25 cellular contexts compared by ENCODE assay signal in genomic region chr22:49192857-49193250, GRCh38.
DNase-seq lines count a peak whose midpoint lies in the region; ATAC-seq, FAIRE-seq and TF ChIP-seq lines count a peak whose summit lies in the region.
"Had no signal": no experiment of that assay in that cellular context is flagged by ENCODE, and none has a peak within 500 bp of the region (broad histone marks: within the 10 kb centered on the region; RNA-seq: fewer than 3 reads in every experiment).

No MANE protein-coding gene starts in this region.

- H2AFZ ChIP-seq in HepG2 (ENCODE audit: low read length): no peak overlapping the region
- H2AFZ ChIP-seq: GM23338 had no signal

- BruUV-seq in HepG2 (replicated peaks; lab: Mats Ljungman, UMichigan): no TSS peak

- H3K9me3 Mint-ChIP-seq in CD14-positive monocyte: peaks cover 0 to 6% (median 5%) of the 10 kb centered on the region in 7 donors

- H3K27ac ChIP-seq in liver (ENCODE audit: low read depth in 1 of 2, low read length in 2 of 2) (peak overlapping the region; percentile 55 to 57), HepG2 (ENCODE audit: extremely low read length, insufficient read depth, low read length) (no peak overlapping the region), right lobe of liver (no peak overlapping the region), upper lobe of right lung (no peak overlapping the region)
- H3K27ac ChIP-seq: A549; BLaER1 treated with 17β-estradiol and CSF1 and Interleukin-3, amounts not matched to agents 10 nM and 100 nM had no signal

- H3K4me3 Mint-ChIP-seq in CD14-positive monocyte: no peak overlapping the region
- H3K4me3 Mint-ChIP-seq: CD4-positive, alpha-beta memory T cell; GM23338; H9 had no signal

- no peaks in the 10 kb centered on the region for H3K9me3 ChIP-seq in liver (ENCODE audit: control insufficient read depth in 4 of 4, low read length in 3 of 4)
- H3K9me3 ChIP-seq in HepG2 (ENCODE audit: low read length): peaks cover 6% of the 10 kb centered on the region; the same call in 1 of the 2 replicates
- H3K9me3 ChIP-seq in right lobe of liver: no peaks in the 10 kb centered on the region
- H3K9me3 ChIP-seq in upper lobe of right lung: no peaks in the 10 kb centered on the region
- H3K9me3 ChIP-seq: BE2C had no signal

- intact Hi-C loops in left ventricle myocardium superior (cut with micrococcal nuclease) (no loop called here), Right ventricle myocardium inferior (cut with DNase I) (no loop called here), HepG2 (cut with micrococcal nuclease; ENCODE audit: unreplicated experiment) (no loop called here), right lobe of liver (cut with DNase I) (no loop called here), upper lobe of right lung (cut with DNase I) (no loop called here), CD14-positive monocyte (cut with micrococcal nuclease) (no loop called here)

- peaks cover 2 to 21% (median 16%) of the 10 kb centered on the region in 4 donors for H3K4me1 ChIP-seq in liver (ENCODE audit: control insufficient read depth in 4 of 4, insufficient read depth in 4 of 4, low read length in 3 of 4)
- H3K4me1 ChIP-seq in HepG2 (ENCODE audit: insufficient read depth, low read length): no peaks in the 10 kb centered on the region
- peaks cover 0 to 9% (median 3%) of the 10 kb centered on the region in 4 donors for H3K4me1 ChIP-seq in right lobe of liver
- H3K4me1 ChIP-seq in upper lobe of right lung: no peaks in the 10 kb centered on the region
- H3K4me1 ChIP-seq: A549; BE2C; BLaER1 treated with 17β-estradiol and CSF1 and Interleukin-3, amounts not matched to agents 10 nM and 100 nM had no signal

- H3K4me3 ChIP-seq in liver (ENCODE audit: low read depth in 1 of 3, low read length in 3 of 3) (no peak overlapping the region), HepG2 (replicated peaks in 1 of 3; ENCODE audit: insufficient read depth in 1 of 3, low read depth in 2 of 3, low read length in 3 of 3) (no peak overlapping the region), right lobe of liver (no peak overlapping the region), upper lobe of right lung (no peak overlapping the region)
- H3K4me3 ChIP-seq: A549; BLaER1 treated with 17β-estradiol and CSF1 and Interleukin-3, amounts not matched to agents 10 nM and 100 nM; GM23338 had no signal

- TF ChIP-seq EP300 in HepG2 (IDR thresholded peaks at IDR 0.05; ENCODE audit: low read depth in 2 of 2, low read length in 2 of 2): no peak
- TF ChIP-seq EP300 in HepG2 (CRISPR knock-in tag; IDR thresholded peaks at IDR 0.05; ENCODE audit: borderline replicate concordance): no peak

- H3K79me2 ChIP-seq in HepG2 (ENCODE audit: insufficient read depth, low read length): no peaks in the 10 kb centered on the region

- ATAC-seq in left ventricle myocardium superior (peak; percentile 29), Right ventricle myocardium inferior (no peak), HepG2 (no peak), right lobe of liver (no peak), upper lobe of right lung (no peak)
- ATAC-seq: A549, GM23338, HCT116 had no signal

- TF ChIP-seq POLR2A in HepG2 (IDR thresholded peaks at IDR 0.05; ENCODE audit: insufficient read depth in 1 of 2, low read depth in 2 of 2, low read length in 2 of 2): no peak
- TF ChIP-seq POLR2A in right lobe of liver (IDR thresholded peaks at IDR 0.05): no peak

- no peak for FAIRE-seq in HepG2 (lab: Jason Lieb, UNC)
- FAIRE-seq: A549, GM12891, GM18507 had no signal

- peaks cover 10 to 18% (median 12%) of the 10 kb centered on the region in 3 donors for H3K27me3 Mint-ChIP-seq in CD14-positive monocyte (ENCODE audit: low read depth in 3 of 3)

- no peaks in the 10 kb centered on the region for H3K36me3 Mint-ChIP-seq in CD14-positive monocyte
- H3K36me3 Mint-ChIP-seq: CD4-positive, alpha-beta memory T cell had no signal

- H3K9ac ChIP-seq in liver (ENCODE audit: low read depth in 1 of 2, low read length in 2 of 2) (no peak overlapping the region), HepG2 (ENCODE audit: insufficient read depth, low read depth, low read length) (no peak overlapping the region)
- H3K9ac ChIP-seq: BLaER1 treated with 17β-estradiol and CSF1 and Interleukin-3, amounts not matched to agents 10 nM and 100 nM had no signal

- H3K4me2 ChIP-seq in HepG2 (ENCODE audit: low read depth, low read length): no peak overlapping the region
- H3K4me2 ChIP-seq: A549; BLaER1 treated with 17β-estradiol and CSF1 and Interleukin-3, amounts not matched to agents 10 nM and 100 nM; GM23338 had no signal

- TF ChIP-seq CTCF in liver (IDR thresholded peaks at IDR 0.05; ENCODE audit: low read depth, low read length, missing input control) (no peak), HepG2 (CRISPR knock-in tag; IDR thresholded peaks at IDR 0.05) (no peak), right lobe of liver (IDR thresholded peaks at IDR 0.05) (no peak), upper lobe of right lung (IDR thresholded peaks at IDR 0.05) (no peak), CD14-positive monocyte (IDR thresholded peaks at IDR 0.05) (no peak)

- H3K36me3 ChIP-seq in liver (ENCODE audit: control insufficient read depth in 4 of 4, insufficient read depth in 3 of 4, low read depth in 1 of 4, low read length in 3 of 4) (no peaks in the 10 kb centered on the region), HepG2 (replicated peaks in 1 of 2; ENCODE audit: control insufficient read depth in 1 of 2, insufficient read depth in 2 of 2, low read length in 2 of 2) (no peaks in the 10 kb centered on the region), right lobe of liver (no peaks in the 10 kb centered on the region), upper lobe of right lung (no peaks in the 10 kb centered on the region)
- H3K36me3 ChIP-seq: BE2C; BLaER1 treated with 17β-estradiol and CSF1 and Interleukin-3, amounts not matched to agents 10 nM and 100 nM had no signal

- no peaks in the 10 kb centered on the region for H3K27me3 ChIP-seq in liver (ENCODE audit: control insufficient read depth in 4 of 4, insufficient read depth in 4 of 4, low read length in 3 of 4)
- peaks cover 5 to 53% of the 10 kb centered on the region in 2 experiments for H3K27me3 ChIP-seq in HepG2 (ENCODE audit: control insufficient read depth in 1 of 2, insufficient read depth in 2 of 2, low read length in 2 of 2)
- H3K27me3 ChIP-seq in right lobe of liver: no peaks in the 10 kb centered on the region
- no peaks in the 10 kb centered on the region for H3K27me3 ChIP-seq in upper lobe of right lung
- H3K27me3 ChIP-seq: BE2C had no signal

- in situ Hi-C loops in HepG2 (cut with HindIII; ENCODE audit: extremely low pct_ligation_motif_present, low pct_unique_long_range_greater_than_20kb): no loop called here

- H4K20me1 ChIP-seq in HepG2 (ENCODE audit: insufficient read depth, low read length): peaks cover 3% of the 10 kb centered on the region; the same call in 1 of the 2 replicates

- POLR2A ChIA-PET in HepG2 (lab: Yijun Ruan, JAX): no interaction called here

- H3K27ac Mint-ChIP-seq in CD14-positive monocyte: peak overlapping the region in 1 of 7 donors; percentile 13
- H3K27ac Mint-ChIP-seq: CD4-positive, alpha-beta memory T cell; GM23338 had no signal

- WGBS in liver: 76% methylated on average over 8 of the region's 8 CpGs
- 21% methylated on average over 8 of the region's 8 CpGs for WGBS in HepG2 (ENCODE audit: low lambda C conversion rate)
- 60% methylated on average over 7 of the region's 8 CpGs for whole genome bisulfite sequencing in right lobe of liver (ENCODE audit: insufficient coverage, low coverage, low lambda C conversion rate, missing lambda C conversion rate)

- H3K4me1 Mint-ChIP-seq in CD14-positive monocyte: no peaks in the 10 kb centered on the region

- DNase-seq in left ventricle myocardium superior: no peak
- DNase-seq in Right ventricle myocardium inferior (ENCODE audit: missing footprints): no peak
- DNase-seq in HepG2 (ENCODE audit: low spot score): no peak
- DNase-seq in right lobe of liver: peak in 2 of 3 donors; percentile 14 to 37
- peak; percentile 40 for DNase-seq in upper lobe of right lung
- DNase-seq in mucosa of gallbladder (ENCODE audit: low spot score): no peak
- no peak for DNase-seq in CD14-positive monocyte (ENCODE audit: low spot score)
- DNase-seq: 8988T; ACHN; AML-193; BE2C; Calu3; CD4-positive, alpha-beta memory T cell; COR-L47; DMS53; DMS79 treated with DMSO at 0.1 percent for 48 hours; GF-D8; H9 had no signal

- TF ChIP-seq RAD21 in liver (IDR thresholded peaks at IDR 0.05) (no peak), HepG2 (CRISPR knock-in tag; IDR thresholded peaks at IDR 0.05) (no peak)

- CTCF ChIA-PET in HepG2 (lab: Yijun Ruan, JAX; ENCODE audit: low intra/inter-chr PET ratio, low total read pairs): no interaction called here

TF ChIP-seq in liver, 16 proteins besides CTCF, POLR2A, EP300 and RAD21 (continues in another document):
- no peak for TF ChIP-seq FOXA1 (IDR thresholded peaks at IDR 0.05)
- no peak for TF ChIP-seq GABPA (IDR thresholded peaks at IDR 0.05 in 1 of 2, conservative IDR thresholded peaks at IDR 0.05 in 1 of 2)
- no peak for TF ChIP-seq NR2F2 (IDR thresholded peaks at IDR 0.05)
- no peak for TF ChIP-seq FOXA2 (IDR thresholded peaks at IDR 0.05)

TF ChIP-seq in HepG2, 621 proteins besides CTCF, POLR2A, EP300 and RAD21:
- TF ChIP-seq ARID2 (CRISPR knock-in tag; IDR thresholded peaks at IDR 0.05; ENCODE audit: borderline replicate concordance) (no peak), SUZ12 (IDR thresholded peaks at IDR 0.05; ENCODE audit: low read depth, low read length) (no peak), ZFP36 (IDR thresholded peaks at IDR 0.05; ENCODE audit: borderline replicate concordance, low read depth, low read length, partially characterized antibody) (no peak), RCOR2 (CRISPR knock-in tag; IDR thresholded peaks at IDR 0.05) (no peak), CHCHD3 (CRISPR knock-in tag; IDR thresholded peaks at IDR 0.05) (no peak)

Comparison
In these comparisons a context has a peak if more than half of its experiments do, and no peak if none do; other contexts are left out.
1. DNase-seq: peak in right lobe of liver (2 of 3) and upper lobe of right lung (single experiment); none in left ventricle myocardium superior (single experiment), Right ventricle myocardium inferior (single experiment), HepG2 (single experiment), mucosa of gallbladder (single experiment) and CD14-positive monocyte (single experiment).
2. H3K27ac ChIP-seq: peak in liver (2 of 2); none in HepG2 (single experiment), right lobe of liver (0 of 3) and upper lobe of right lung (single experiment).